In the genomic region with DNA sequence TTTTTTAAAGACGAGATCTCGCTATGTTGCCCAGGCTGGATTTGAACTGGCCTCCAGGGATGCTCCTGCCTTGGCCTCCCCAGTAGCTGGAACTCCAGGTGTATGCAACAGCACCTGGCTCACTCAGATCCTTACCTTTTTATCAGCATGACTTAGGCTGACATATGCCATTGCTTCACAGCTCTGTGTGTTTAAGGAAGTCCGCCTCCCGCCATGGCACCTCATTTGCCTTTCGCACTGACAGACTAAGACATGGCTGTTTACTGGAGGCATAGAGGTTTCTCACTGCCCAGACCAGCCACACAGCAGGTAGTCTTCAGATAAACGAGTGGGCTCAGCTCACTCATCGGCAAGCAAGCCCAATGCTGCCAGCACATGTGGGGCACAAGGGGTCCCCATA, we compare ENCODE assay signal across 14 cellular contexts.
A peak's percentile ranks its signal among the peaks of the same experiment; 100 is the strongest.
DNase-seq lines count a peak whose midpoint lies in the region; TF ChIP-seq lines count a peak whose summit lies in the region.
"Had no signal": no experiment of that assay in that cellular context is flagged by ENCODE, and none has a peak within 500 bp of the region (broad histone marks: within the 10 kb centered on the region; RNA-seq: fewer than 3 reads in every experiment).

No MANE protein-coding gene starts in this region.

- DNase-seq in G401 (ENCODE audit: low spot score): peak; percentile 15
- peak; percentile 7 for DNase-seq in NCI-H2171 (lab: John Stamatoyannopoulos, UW)
- peak; percentile 60 for DNase-seq in epithelial cell of esophagus (ENCODE audit: low read depth)
- peak; percentile 31 for DNase-seq in osteoblast (ENCODE audit: insufficient read length, low spot score, missing footprints)
- DNase-seq in kidney tubule cell (ENCODE audit: low spot score): no peak
- no peak for DNase-seq in GM13976 (ENCODE audit: low spot score)
- no peak for DNase-seq in NCI-H510A treated with DMSO at 0.1 percent for 48 hours (lab: John Stamatoyannopoulos, UW)
- DNase-seq: ACHN, AML-193, DMS153, NCI-H1105 treated with DMSO at 0.1 percent for 48 hours, NCI-H2029, NCI-H510A, SIG-M5 had no signal

- no peaks in the 10 kb centered on the region for H3K9me3 ChIP-seq in osteoblast (ENCODE audit: low read depth, low read length)

- peaks cover 16% of the 10 kb centered on the region for H3K4me1 ChIP-seq in osteoblast (ENCODE audit: insufficient read depth, low read length)

- H3K4me3 ChIP-seq in epithelial cell of esophagus (ENCODE audit: low read length) (no peak overlapping the region), osteoblast (ENCODE audit: insufficient read depth, low read length) (no peak overlapping the region)

- H3K27me3 ChIP-seq in osteoblast (ENCODE audit: insufficient read depth, low read length): no peaks in the 10 kb centered on the region

- H3K36me3 ChIP-seq in osteoblast (ENCODE audit: insufficient read depth, low read length): no peaks in the 10 kb centered on the region

- in situ Hi-C loops in G401 (cut with HindIII; ENCODE audit: low sequenced_read_pairs): no loop called here
- in situ Hi-C loops in GM13976 (cut with MboI; ENCODE audit: low sequenced_read_pairs, unreplicated experiment): no loop called here

- H3K79me2 ChIP-seq in osteoblast (ENCODE audit: insufficient read depth, low read length): no peaks in the 10 kb centered on the region

- TF ChIP-seq CTCF in epithelial cell of esophagus (IDR thresholded peaks at IDR 0.05; ENCODE audit: insufficient read depth, low read depth, low read length, missing control alignments) (no peak), osteoblast (IDR thresholded peaks at IDR 0.05; ENCODE audit: extremely low read depth, low read depth, low read length) (no peak), GM13976 (IDR thresholded peaks at IDR 0.05; ENCODE audit: borderline replicate concordance, control extremely low read depth, extremely low read depth, insufficient read depth, missing control alignments) (no peak)

- no peak overlapping the region for H3K27ac ChIP-seq in osteoblast (ENCODE audit: low read depth, low read length)

- no peaks in the 10 kb centered on the region for H4K20me1 ChIP-seq in osteoblast (ENCODE audit: insufficient read depth, low read length)

- H3K4me2 ChIP-seq in osteoblast (ENCODE audit: insufficient read depth, low read length): no peak overlapping the region

- no peak overlapping the region for H2AFZ ChIP-seq in osteoblast (ENCODE audit: low read length)

Comparison
In these comparisons a context has a peak if more than half of its experiments do, and no peak if none do; other contexts are left out.
1. DNase-seq: peak in G401 (single experiment), NCI-H2171 (single experiment), epithelial cell of esophagus (single experiment) and osteoblast (single experiment); none in kidney tubule cell (single experiment), GM13976 (single experiment) and NCI-H510A treated with DMSO at 0.1 percent for 48 hours (single experiment).